In genomic region chr10:131943021-131943814, GRCh38 we compare ENCODE assay signal across 9 cellular contexts. TPM values are rescaled to one million over a fixed set of nuclear protein-coding genes. Genes with fewer than 3 reads are reported as not detected.
DNase-seq lines count a peak whose midpoint lies in the region; ATAC-seq and TF ChIP-seq lines count a peak whose summit lies in the region.
"Had no signal": no experiment of that assay in that cellular context is flagged by ENCODE, and none has a peak within 500 bp of the region (broad histone marks: within the 10 kb centered on the region; RNA-seq: fewer than 3 reads in every experiment).

No MANE protein-coding gene starts in this region.

- H3K27me3 Mint-ChIP-seq in activated naive CD8-positive, alpha-beta T cell treated with anti-CD3 and anti-CD28 coated beads, Interleukin-2, amount 50 U/mL, for 24 hours, result no peaks in the 10 kb centered on the region
- H3K27me3 Mint-ChIP-seq in type B pancreatic cell, result no peaks in the 10 kb centered on the region

- H3K9me3 Mint-ChIP-seq in activated naive CD8-positive, alpha-beta T cell treated with anti-CD3 and anti-CD28 coated beads, Interleukin-2, amount 50 U/mL, for 24 hours, result no peaks in the 10 kb centered on the region
- no peaks in the 10 kb centered on the region for H3K9me3 Mint-ChIP-seq in type B pancreatic cell

- no peak overlapping the region for H3K27ac Mint-ChIP-seq in activated naive CD8-positive, alpha-beta T cell treated with anti-CD3 and anti-CD28 coated beads, Interleukin-2, amount 50 U/mL, for 24 hours
- peak overlapping the region; percentile 0 for H3K27ac Mint-ChIP-seq in type B pancreatic cell

- peak; percentile 21 for DNase-seq in stimulated activated CD4-positive, alpha-beta T cell treated with anti-CD3 and anti-CD28 coated beads, Interleukin-15, amount 100 ng/mL, for 24 hours
- no peak for DNase-seq in stimulated activated CD4-positive, alpha-beta T cell treated with anti-CD3 and anti-CD28 coated beads, Interleukin-4, amount 100 ng/mL, for 4 hours
- no peak for DNase-seq in activated naive CD8-positive, alpha-beta T cell treated with anti-CD3 and anti-CD28 coated beads, Interleukin-2, amount 50 U/mL, for 24 hours
- DNase-seq in iPS-NIHi7 (ENCODE audit: extremely low spot score) (peak; percentile 87), type B pancreatic cell (ENCODE audit: extremely low spot score, unreplicated experiment) (peak; percentile 64), GDM1 (lab: John Stamatoyannopoulos, UW) (no peak)
- DNase-seq in NK-92 treated with Interleukin-12 subunit alpha and Interleukin-12 subunit beta, amount 100 ng/mL, for 24 hours (lab: John Stamatoyannopoulos, UW), result no peak
- DNase-seq: MM.1S had no signal

- peaks cover 58% of the 10 kb centered on the region for H3K36me3 Mint-ChIP-seq in activated naive CD8-positive, alpha-beta T cell treated with anti-CD3 and anti-CD28 coated beads, Interleukin-2, amount 50 U/mL, for 24 hours (ENCODE audit: low read depth)
- H3K36me3 Mint-ChIP-seq in type B pancreatic cell, result peaks cover 44% of the 10 kb centered on the region

- ATAC-seq in activated naive CD8-positive, alpha-beta T cell treated with anti-CD3 and anti-CD28 coated beads, Interleukin-2, amount 50 U/mL, for 24 hours, result peak; percentile 58
- no peak for ATAC-seq in HG03108 (IDR thresholded peaks at IDR 0.05; ENCODE audit: unreplicated experiment)

- no peak overlapping the region for H3K4me3 Mint-ChIP-seq in activated naive CD8-positive, alpha-beta T cell treated with anti-CD3 and anti-CD28 coated beads, Interleukin-2, amount 50 U/mL, for 24 hours
- H3K4me3 Mint-ChIP-seq in type B pancreatic cell, result no peak overlapping the region

- peaks cover 1% of the 10 kb centered on the region for H3K4me1 Mint-ChIP-seq in activated naive CD8-positive, alpha-beta T cell treated with anti-CD3 and anti-CD28 coated beads, Interleukin-2, amount 50 U/mL, for 24 hours
- H3K4me1 Mint-ChIP-seq in type B pancreatic cell (ENCODE audit: unreplicated experiment), result no peaks in the 10 kb centered on the region

- peak; percentile 60 for TF ChIP-seq CTCF in type B pancreatic cell (conservative IDR thresholded peaks at IDR 0.05)

RNA-seq across cellular contexts. Expression of gene BNIP3, which starts 38.5 kb away (rescaled TPM):
- 24.2 and 30.2 TPM in 2 replicates for total RNA-seq in type B pancreatic cell (ENCODE audit: low replicate concordance)

RNA-seq across cellular contexts. Expression of gene PPP2R2D, which starts 42.4 kb away (rescaled TPM):
- 36.6 and 38.1 TPM in 2 replicates for total RNA-seq in type B pancreatic cell (ENCODE audit: low replicate concordance)

Comparison
In these comparisons a context has a peak if more than half of its experiments do, and no peak if none do; other contexts are left out.
1. DNase-seq: peak in stimulated activated CD4-positive, alpha-beta T cell treated with anti-CD3 and anti-CD28 coated beads, Interleukin-15, amount 100 ng/mL, for 24 hours (single experiment), iPS-NIHi7 (single experiment) and type B pancreatic cell (single experiment); none in stimulated activated CD4-positive, alpha-beta T cell treated with anti-CD3 and anti-CD28 coated beads, Interleukin-4, amount 100 ng/mL, for 4 hours (0 of 2), activated naive CD8-positive, alpha-beta T cell treated with anti-CD3 and anti-CD28 coated beads, Interleukin-2, amount 50 U/mL, for 24 hours (single experiment), NK-92 treated with Interleukin-12 subunit alpha and Interleukin-12 subunit beta, amount 100 ng/mL, for 24 hours (single experiment) and GDM1 (single experiment).